Comparison of ENCODE assay signal across 15 cellular contexts in the genomic region with DNA sequence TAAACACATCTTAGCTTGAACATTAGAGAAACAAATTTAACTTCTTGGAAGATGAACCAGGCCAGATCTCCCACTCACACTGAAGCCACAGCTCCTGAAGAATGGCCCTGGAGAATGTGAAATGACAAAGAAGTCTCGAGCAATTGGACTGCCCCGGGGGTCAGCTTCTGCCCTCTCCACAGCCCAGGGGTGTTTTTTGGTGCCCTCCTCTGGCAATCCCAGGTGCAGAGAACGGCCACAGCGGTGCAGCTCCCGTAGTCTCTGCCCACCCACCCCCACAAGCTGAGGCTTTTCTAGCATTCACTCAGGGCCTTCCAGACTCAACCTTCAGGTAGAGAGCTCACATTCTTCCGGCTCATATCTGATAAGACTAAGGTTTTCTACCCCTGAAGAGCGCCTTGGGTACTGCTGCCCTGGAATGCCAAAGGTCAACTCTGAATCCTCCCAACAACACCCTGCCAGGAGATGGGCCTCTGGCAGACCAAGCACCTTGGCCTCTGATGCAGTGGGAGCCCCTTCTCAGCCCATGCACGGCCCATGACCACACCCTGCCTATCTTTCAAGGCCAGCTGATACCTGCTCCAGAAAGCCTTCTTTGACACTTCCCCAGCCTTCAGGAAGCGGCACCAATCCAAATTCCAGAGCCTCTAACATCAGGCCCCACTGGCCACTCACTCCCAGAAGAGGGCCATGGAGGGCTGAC.
"Had no signal": no experiment of that assay in that cellular context is flagged by ENCODE, and none has a peak within 500 bp of the region (broad histone marks: within the 10 kb centered on the region; RNA-seq: fewer than 3 reads in every experiment).

No MANE protein-coding gene starts in this region.

- H3K27ac ChIP-seq: gastroesophageal sphincter, heart right ventricle, left lung, neutrophil, right atrium auricular region had no signal

- H3K27ac Mint-ChIP-seq: activated CD4-positive, alpha-beta T cell treated with anti-CD3 and anti-CD28 coated beads, Interleukin-2, amount 10 ng/mL, durations not matched to agents 24 days and 14 days; natural killer cell; stimulated activated naive CD8-positive, alpha-beta T cell treated with anti-CD3 and anti-CD28 coated beads, Interleukin-15, Interleukin-2, amounts not matched to agents 100 ng/mL and 50 ng/mL, for 24 hours; T-helper 17 cell; type B pancreatic cell had no signal

- ATAC-seq: gastroesophageal sphincter, heart right ventricle, left lung, natural killer cell, T-helper 17 cell had no signal

- H3K4me3 ChIP-seq: dorsolateral prefrontal cortex, gastroesophageal sphincter, heart right ventricle, left lung, right atrium auricular region had no signal

- H3K36me3 ChIP-seq: gastroesophageal sphincter, heart right ventricle, left lung, neutrophil, right atrium auricular region had no signal

- H3K4me1 ChIP-seq: gastroesophageal sphincter, heart right ventricle, left lung, right atrium auricular region had no signal

- DNase-seq: activated CD4-positive, alpha-beta T cell treated with anti-CD3 and anti-CD28 coated beads, Interleukin-2, amount 10 ng/mL, durations not matched to agents 24 days and 14 days; activated naive CD4-positive, alpha-beta T cell; erythroblast; heart right ventricle; left lung; mammary epithelial cell; natural killer cell; small intestine; T-helper 17 cell had no signal

- H3K4me3 Mint-ChIP-seq: activated CD4-positive, alpha-beta T cell treated with anti-CD3 and anti-CD28 coated beads, Interleukin-2, amount 10 ng/mL, durations not matched to agents 24 days and 14 days; natural killer cell; stimulated activated naive CD8-positive, alpha-beta T cell treated with anti-CD3 and anti-CD28 coated beads, Interleukin-15, Interleukin-2, amounts not matched to agents 100 ng/mL and 50 ng/mL, for 24 hours; T-helper 17 cell; type B pancreatic cell had no signal

- H3K4me1 Mint-ChIP-seq: activated CD4-positive, alpha-beta T cell treated with anti-CD3 and anti-CD28 coated beads, Interleukin-2, amount 10 ng/mL, durations not matched to agents 24 days and 14 days had no signal

- H3K9me3 Mint-ChIP-seq: activated CD4-positive, alpha-beta T cell treated with anti-CD3 and anti-CD28 coated beads, Interleukin-2, amount 10 ng/mL, durations not matched to agents 24 days and 14 days; natural killer cell; stimulated activated naive CD8-positive, alpha-beta T cell treated with anti-CD3 and anti-CD28 coated beads, Interleukin-15, Interleukin-2, amounts not matched to agents 100 ng/mL and 50 ng/mL, for 24 hours; type B pancreatic cell had no signal

- H3K27me3 ChIP-seq: dorsolateral prefrontal cortex, gastroesophageal sphincter, heart right ventricle, neutrophil, right atrium auricular region had no signal

- H3K27me3 Mint-ChIP-seq: activated CD4-positive, alpha-beta T cell treated with anti-CD3 and anti-CD28 coated beads, Interleukin-2, amount 10 ng/mL, durations not matched to agents 24 days and 14 days; stimulated activated naive CD8-positive, alpha-beta T cell treated with anti-CD3 and anti-CD28 coated beads, Interleukin-15, Interleukin-2, amounts not matched to agents 100 ng/mL and 50 ng/mL, for 24 hours had no signal

- H3K36me3 Mint-ChIP-seq: natural killer cell, type B pancreatic cell had no signal
